ENCODE assay signal across 14 cellular contexts in genomic region chr4:132383571-132384199, GRCh38.
"Had no signal": no experiment of that assay in that cellular context is flagged by ENCODE, and none has a peak within 500 bp of the region (broad histone marks: within the 10 kb centered on the region; RNA-seq: fewer than 3 reads in every experiment).

No MANE protein-coding gene starts in this region.

- H3K36me3 ChIP-seq: prostate gland had no signal

- H3K4me3 ChIP-seq: prostate gland had no signal

- ATAC-seq: activated CD8-positive, alpha-beta T cell treated with anti-CD3 and anti-CD28 coated beads for 36 hours; left cardiac atrium; natural killer cell; sciatic nerve had no signal

- DNase-seq: activated CD4-positive, alpha-beta T cell treated with anti-CD3 and anti-CD28 coated beads for 4 hours; activated CD8-positive, alpha-beta memory T cell treated with anti-CD3 and anti-CD28 coated beads, Interleukin-2, amount 50 U/mL, for 4 hours; activated CD8-positive, alpha-beta T cell treated with anti-CD3 and anti-CD28 coated beads for 36 hours; caudate nucleus; cortex of kidney; effector CD8-positive, alpha-beta T cell; immature natural killer cell; left cardiac atrium; natural killer cell; nucleus accumbens; stimulated activated naive CD4-positive, alpha-beta T cell treated with Interleukin-2 at 50 U/mL for 16 hours; trophoblast cell had no signal

- H3K9me3 ChIP-seq: prostate gland had no signal

- H3K4me1 ChIP-seq: prostate gland had no signal

- H3K27ac ChIP-seq: prostate gland had no signal
